8 cellular contexts compared by ENCODE assay signal in genomic region chr3:130539005-130539404, GRCh38. TPM values are rescaled to one million over a fixed set of nuclear protein-coding genes. Genes with fewer than 3 reads are reported as not detected.
DNase-seq lines count a peak whose midpoint lies in the region; ATAC-seq and TF ChIP-seq lines count a peak whose summit lies in the region.

No MANE protein-coding gene starts in this region.

- POLR2A ChIA-PET in A673 (lab: Charles Lee; ENCODE audit: low non-redundant PET) = no interaction called here
- POLR2A ChIA-PET in GM10248 (lab: Yijun Ruan, JAX) = no interaction called here
- POLR2A ChIA-PET in RWPE1 (lab: Yijun Ruan, JAX; ENCODE audit: low non-redundant PET) = no interaction called here

- no TSS peak for BruUV-seq in A673 (replicated peaks; lab: Mats Ljungman, UMichigan)

- peaks cover 20% of the 10 kb centered on the region for H3K4me1 ChIP-seq in A673 (ENCODE audit: insufficient read depth, low read length, poor library complexity, severe bottlenecking)

- CTCF ChIA-PET in A673 (lab: Charles Lee) (interaction anchor here (2.2 kb wide), 1 partner anchor 263 kb away, joined by 10 read pairs; no protein-coding TSS in a partner anchor), GM10248 (lab: Yijun Ruan, JAX) (interaction anchor here (1.0 to 3.1 kb wide), 6 partner anchors 9 to 356 kb away, joined by 3 to 16 read pairs (median 4); no protein-coding TSS in a partner anchor), RWPE1 (lab: Yijun Ruan, JAX) (interaction anchor here (0.6 to 0.7 kb wide), 3 partner anchors 12 to 262 kb away, joined by 3 to 5 read pairs (median 3); no protein-coding TSS in a partner anchor)

- intact Hi-C loops in A673 (cut with micrococcal nuclease; ENCODE audit: unreplicated experiment) = loop anchor here (1.0 kb wide), 1 partner anchor 263 kb away; no protein-coding TSS in a partner anchor

- TF ChIP-seq CTCF in A673 (conservative IDR thresholded peaks at IDR 0.05; ENCODE audit: low read depth, low read length) (peak; percentile 78), GM10248 (IDR thresholded peaks at IDR 0.05; ENCODE audit: control extremely low read depth, extremely low read depth, low read depth, missing control alignments) (peak; percentile 42), RWPE1 (conservative IDR thresholded peaks at IDR 0.05; ENCODE audit: low read depth) (peak; percentile 33), coronary artery (IDR thresholded peaks at IDR 0.05) (no peak)

- no peak overlapping the region for H3K27ac ChIP-seq in A673 (ENCODE audit: low read depth, low read length, poor library complexity, severe bottlenecking)
- no peak overlapping the region for H3K27ac ChIP-seq in RWPE1
- H3K27ac ChIP-seq in coronary artery = no peak overlapping the region

- no peaks in the 10 kb centered on the region for H3K9me3 ChIP-seq in A673 (ENCODE audit: low read depth, low read length, poor library complexity, severe bottlenecking)

- H3K4me3 ChIP-seq in A673 (ENCODE audit: low read depth, low read length, poor library complexity, severe bottlenecking) = no peak overlapping the region
- no peak overlapping the region for H3K4me3 ChIP-seq in coronary artery

- peaks cover 27% of the 10 kb centered on the region for H3K27me3 ChIP-seq in A673 (replicated peaks; ENCODE audit: insufficient read depth, low read depth, low read length, poor library complexity)

- DNase-seq in A673 (ENCODE audit: low spot score) = peak; percentile 81
- DNase-seq in GM10248 (ENCODE audit: extremely low spot score) = peak; percentile 32
- peak; percentile 77 for DNase-seq in HT-29 (ENCODE audit: low spot score)
- peak; percentile 43 for DNase-seq in RWPE1 (ENCODE audit: low spot score)
- DNase-seq in dermis blood vessel endothelial cell = peak; percentile 67
- peak; percentile 71 for DNase-seq in myocyte (ENCODE audit: low read depth)
- DNase-seq in coronary artery (ENCODE audit: low spot score) = no peak

- H3K36me3 ChIP-seq in A673 (ENCODE audit: insufficient read depth, low read length, poor library complexity, severe bottlenecking) = no peaks in the 10 kb centered on the region

- ATAC-seq in GM21526 (IDR thresholded peaks at IDR 0.05; ENCODE audit: low FRiP score, unreplicated experiment) = no peak

RNA-seq across cellular contexts. Expression of gene COL6A6, which starts 22.0 kb away (rescaled TPM):
- total RNA-seq in A673 (2021) = not detected in 2 replicates
- not detected in 2 replicates for total RNA-seq in HT-29 (2014; rRNA removed; shearing (Covaris generic))
- not detected in 2 replicates for total RNA-seq in dermis blood vessel endothelial cell
- total RNA-seq in myocyte = 0.10 and 0.13 TPM in 2 replicates
- polyA plus RNA-seq in myocyte (2012) = 0.05 TPM
